ENCODE assay signal across 12 cellular contexts in genomic region chr13:94351292-94352000, GRCh38.
DNase-seq lines count a peak whose midpoint lies in the region; ATAC-seq and TF ChIP-seq lines count a peak whose summit lies in the region.
"Had no signal": no experiment of that assay in that cellular context is flagged by ENCODE, and none has a peak within 500 bp of the region (broad histone marks: within the 10 kb centered on the region; RNA-seq: fewer than 3 reads in every experiment).

No MANE protein-coding gene starts in this region.

- BruUV-seq in PC-3 (replicated peaks; lab: Mats Ljungman, UMichigan): no TSS peak

- H3K79me2 ChIP-seq in PC-3 (ENCODE audit: low read length): no peaks in the 10 kb centered on the region

- intact Hi-C loops in PC-3 (cut with micrococcal nuclease): no loop called here

- no peaks in the 10 kb centered on the region for H4K20me1 ChIP-seq in PC-3 (ENCODE audit: low read length)

- H3K4me2 ChIP-seq in PC-3 (ENCODE audit: low read length): no peak overlapping the region
- H3K4me2 ChIP-seq: GM23338 had no signal

- no peak overlapping the region for H3K9ac ChIP-seq in PC-3 (ENCODE audit: low read length)

- H3K36me3 Mint-ChIP-seq in activated naive CD4-positive, alpha-beta T cell treated with anti-CD3 and anti-CD28 coated beads, Interleukin-2, amount 50 U/mL, for 24 hours: no peaks in the 10 kb centered on the region
- H3K36me3 Mint-ChIP-seq: CD4-positive, CD25-positive, alpha-beta regulatory T cell had no signal

- no peaks in the 10 kb centered on the region for H3K9me3 ChIP-seq in PC-3 (ENCODE audit: low read length)
- no peaks in the 10 kb centered on the region; the same call in 1 of the 2 replicates for H3K9me3 ChIP-seq in HAP-1

- no peaks in the 10 kb centered on the region for H3F3A ChIP-seq in PC-3 (ENCODE audit: low read length, unreplicated experiment)

- ATAC-seq in PC-3 (0 out of 2 replicates have a peak, but pooled peaks have one; percentile 15), HG03280 (IDR thresholded peaks at IDR 0.05; ENCODE audit: unreplicated experiment) (no peak)
- peak; percentile 85 for ATAC-seq in stimulated activated naive CD8-positive, alpha-beta T cell treated with anti-CD3 and anti-CD28 coated beads, Interleukin-15, amount 100 ng/mL, for 72 hours
- ATAC-seq: GM23338 had no signal

- H3K27ac ChIP-seq in PC-3 (ENCODE audit: low read length): no peak overlapping the region

- no peak for DNase-seq in activated naive CD4-positive, alpha-beta T cell treated with anti-CD3 and anti-CD28 coated beads, Interleukin-2, amount 50 U/mL, for 16 hours
- peak; percentile 10 for DNase-seq in PC-3
- DNase-seq in fibroblast of gingiva (ENCODE audit: low read depth): peak; percentile 52
- peak in 1 of 2 donors; percentile 27 for DNase-seq in stimulated activated naive CD8-positive, alpha-beta T cell treated with anti-CD3 and anti-CD28 coated beads, Interleukin-15, amount 100 ng/mL, for 72 hours
- no peak for DNase-seq in HAP-1 (ENCODE audit: low spot score in 2 of 2)
- DNase-seq in iPS-NIHi11 (ENCODE audit: low spot score): no peak
- DNase-seq: CD4-positive, CD25-positive, alpha-beta regulatory T cell; NCI-H446; nephron progenitor cell had no signal

- H2AFZ ChIP-seq in PC-3 (ENCODE audit: low read length): no peak overlapping the region
- H2AFZ ChIP-seq: GM23338 had no signal

- POLR2A ChIA-PET in PC-3 (lab: Charles Lee; ENCODE audit: unreplicated experiment): interaction anchor here (0.6 kb wide), 1 partner anchor 422 kb away, joined by 3 read pairs; no protein-coding TSS in a partner anchor

- no peaks in the 10 kb centered on the region for H3K9me3 Mint-ChIP-seq in activated naive CD4-positive, alpha-beta T cell treated with anti-CD3 and anti-CD28 coated beads, Interleukin-2, amount 50 U/mL, for 24 hours
- no peaks in the 10 kb centered on the region for H3K9me3 Mint-ChIP-seq in stimulated activated naive CD8-positive, alpha-beta T cell treated with anti-CD3 and anti-CD28 coated beads, Interleukin-15, amount 100 ng/mL, for 72 hours
- H3K9me3 Mint-ChIP-seq: CD4-positive, CD25-positive, alpha-beta regulatory T cell; GM23338; nephron progenitor cell had no signal

- H3K27me3 ChIP-seq in PC-3 (ENCODE audit: low read length) (no peaks in the 10 kb centered on the region), HAP-1 (ENCODE audit: low read depth) (no peaks in the 10 kb centered on the region)

- no peaks in the 10 kb centered on the region for H3K27me3 Mint-ChIP-seq in activated naive CD4-positive, alpha-beta T cell treated with anti-CD3 and anti-CD28 coated beads, Interleukin-2, amount 50 U/mL, for 24 hours
- H3K27me3 Mint-ChIP-seq in stimulated activated naive CD8-positive, alpha-beta T cell treated with anti-CD3 and anti-CD28 coated beads, Interleukin-15, amount 100 ng/mL, for 72 hours: no peaks in the 10 kb centered on the region

- no peak for TF ChIP-seq CTCF in PC-3 (conservative IDR thresholded peaks at IDR 0.05; ENCODE audit: low read depth, low read length)

- H3K4me1 ChIP-seq in PC-3 (ENCODE audit: insufficient read depth, low read length) (no peaks in the 10 kb centered on the region; the same call in 1 of the 2 replicates), HAP-1 (no peaks in the 10 kb centered on the region)

- CTCF ChIA-PET in PC-3 (lab: Charles Lee): no interaction called here

- no peaks in the 10 kb centered on the region for H3K36me3 ChIP-seq in PC-3 (ENCODE audit: low read depth, low read length)
- no peaks in the 10 kb centered on the region for H3K36me3 ChIP-seq in HAP-1 (replicated peaks)

- H3K4me3 ChIP-seq in PC-3 (ENCODE audit: low read length): no peak overlapping the region
- H3K4me3 ChIP-seq in HAP-1: no peak overlapping the region
- H3K4me3 ChIP-seq: GM23338 had no signal

- H3K27ac Mint-ChIP-seq in activated naive CD4-positive, alpha-beta T cell treated with anti-CD3 and anti-CD28 coated beads, Interleukin-2, amount 50 U/mL, for 24 hours: peak overlapping the region; percentile 76
- H3K27ac Mint-ChIP-seq in stimulated activated naive CD8-positive, alpha-beta T cell treated with anti-CD3 and anti-CD28 coated beads, Interleukin-15, amount 100 ng/mL, for 72 hours: peak overlapping the region in 1 of 2 donors; percentile 86
- H3K27ac Mint-ChIP-seq: GM23338 had no signal

- peak overlapping the region; percentile 20 for H3K4me3 Mint-ChIP-seq in activated naive CD4-positive, alpha-beta T cell treated with anti-CD3 and anti-CD28 coated beads, Interleukin-2, amount 50 U/mL, for 24 hours
- H3K4me3 Mint-ChIP-seq in stimulated activated naive CD8-positive, alpha-beta T cell treated with anti-CD3 and anti-CD28 coated beads, Interleukin-15, amount 100 ng/mL, for 72 hours: no peak overlapping the region
- H3K4me3 Mint-ChIP-seq: CD4-positive, CD25-positive, alpha-beta regulatory T cell; GM23338; nephron progenitor cell had no signal

- in situ Hi-C loops in HAP-1 (cut with MboI; ENCODE audit: low sequenced_read_pairs): loop anchor here (25.0 kb wide), 2 partner anchors 1114 to 1789 kb away; partner anchors contain the start of gene GPC6

- H3K4me1 Mint-ChIP-seq in activated naive CD4-positive, alpha-beta T cell treated with anti-CD3 and anti-CD28 coated beads, Interleukin-2, amount 50 U/mL, for 24 hours: peaks cover 31% of the 10 kb centered on the region
- H3K4me1 Mint-ChIP-seq in stimulated activated naive CD8-positive, alpha-beta T cell treated with anti-CD3 and anti-CD28 coated beads, Interleukin-15, amount 100 ng/mL, for 72 hours: peaks cover 31% of the 10 kb centered on the region

- H3K9me2 ChIP-seq in PC-3 (replicated peaks; ENCODE audit: low read length): no peaks in the 10 kb centered on the region

Comparison
In these comparisons a context has a peak if more than half of its experiments do, and no peak if none do; other contexts are left out.
1. DNase-seq: peak in PC-3 (single experiment) and fibroblast of gingiva (single experiment); none in activated naive CD4-positive, alpha-beta T cell treated with anti-CD3 and anti-CD28 coated beads, Interleukin-2, amount 50 U/mL, for 16 hours (single experiment), HAP-1 (0 of 2) and iPS-NIHi11 (single experiment).